ENCODE assay signal across 1 cellular context in the genomic region with DNA sequence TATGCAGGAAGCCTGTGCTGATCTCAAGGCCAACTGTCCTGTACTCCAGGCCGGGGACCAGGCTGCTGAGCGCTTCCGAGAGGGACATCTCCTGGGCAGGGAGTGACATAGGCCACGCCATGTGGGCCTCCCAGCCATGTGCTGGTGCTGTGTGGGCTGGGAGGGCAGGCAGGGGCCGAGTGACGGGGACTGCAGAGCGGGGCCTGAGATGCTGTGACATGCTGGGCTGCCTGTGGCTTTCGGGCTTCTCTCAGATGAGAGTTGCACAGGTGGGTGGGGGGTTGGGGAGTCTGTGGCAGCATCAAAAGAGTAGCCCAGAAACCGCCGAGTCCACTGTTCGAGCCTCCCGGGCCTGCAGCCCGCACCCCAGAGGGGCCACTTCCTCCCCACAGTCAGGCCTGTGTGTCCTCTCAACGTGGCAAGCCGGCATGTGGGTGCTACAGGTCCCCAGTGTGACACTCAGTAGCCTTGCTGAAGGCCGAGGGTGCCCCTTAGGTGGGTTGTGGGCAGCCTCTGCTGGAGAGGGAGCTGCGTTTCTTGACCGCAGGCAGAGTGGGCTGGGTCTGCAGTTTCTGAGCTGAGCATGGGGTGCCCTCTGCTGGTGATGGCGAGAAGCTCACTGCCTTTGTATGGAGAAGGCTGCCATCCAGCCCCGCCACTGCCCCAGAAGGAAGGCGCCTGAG.
TF ChIP-seq lines count a peak whose summit lies in the region.

No MANE protein-coding gene starts in this region.

TF ChIP-seq in HepG2, 621 proteins besides CTCF, POLR2A, EP300 and RAD21 (continued from another document and continues in another):
- TF ChIP-seq, protein P1, sequence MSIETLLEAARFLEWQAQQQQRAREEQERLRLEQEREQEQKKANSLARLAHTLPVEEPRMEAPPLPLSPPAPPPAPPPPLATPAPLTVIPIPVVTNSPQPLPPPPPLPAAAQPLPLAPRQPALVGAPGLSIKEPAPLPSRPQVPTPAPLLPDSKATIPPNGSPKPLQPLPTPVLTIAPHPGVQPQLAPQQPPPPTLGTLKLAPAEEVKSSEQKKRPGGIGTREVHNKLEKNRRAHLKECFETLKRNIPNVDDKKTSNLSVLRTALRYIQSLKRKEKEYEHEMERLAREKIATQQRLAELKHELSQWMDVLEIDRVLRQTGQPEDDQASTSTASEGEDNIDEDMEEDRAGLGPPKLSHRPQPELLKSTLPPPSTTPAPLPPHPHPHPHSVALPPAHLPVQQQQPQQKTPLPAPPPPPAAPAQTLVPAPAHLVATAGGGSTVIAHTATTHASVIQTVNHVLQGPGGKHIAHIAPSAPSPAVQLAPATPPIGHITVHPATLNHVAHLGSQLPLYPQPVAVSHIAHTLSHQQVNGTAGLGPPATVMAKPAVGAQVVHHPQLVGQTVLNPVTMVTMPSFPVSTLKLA (IDR thresholded peaks at IDR 0.05), result no peak
- TF ChIP-seq SCMH1 (CRISPR knock-in tag; IDR thresholded peaks at IDR 0.05; ENCODE audit: borderline replicate concordance) (no peak), NFKB2 (CRISPR knock-in tag; IDR thresholded peaks at IDR 0.05; ENCODE audit: borderline replicate concordance) (peak; percentile 46; the same call in 1 of the 2 replicates), ARNTL (CRISPR knock-in tag; IDR thresholded peaks at IDR 0.05) (no peak), CBX2 (IDR thresholded peaks at IDR 0.05; ENCODE audit: low read depth, low read length) (no peak), CBX2 (CRISPR knock-in tag; IDR thresholded peaks at IDR 0.05; ENCODE audit: low read depth) (no peak), TEF (CRISPR knock-in tag; IDR thresholded peaks at IDR 0.05) (no peak), ONECUT2 (CRISPR knock-in tag; IDR thresholded peaks at IDR 0.05) (no peak), XRCC5 (optimal IDR thresholded peaks at IDR 0.05; ENCODE audit: low read length) (peak; percentile 64), XBP1 (CRISPR knock-in tag; IDR thresholded peaks at IDR 0.05) (no peak), POLR2AphosphoS5 (IDR thresholded peaks at IDR 0.05; ENCODE audit: low read depth, low read length) (no peak), ZMAT3 (CRISPR knock-in tag; conservative IDR thresholded peaks at IDR 0.05) (no peak), MTF1 (CRISPR knock-in tag; IDR thresholded peaks at IDR 0.05) (no peak), ZNF878 (CRISPR knock-in tag; IDR thresholded peaks at IDR 0.05) (no peak), SMARCE1 (IDR thresholded peaks at IDR 0.05; ENCODE audit: borderline replicate concordance) (no peak), NR3C1 (CRISPR knock-in tag; IDR thresholded peaks at IDR 0.05) (no peak), CBFB (CRISPR knock-in tag; IDR thresholded peaks at IDR 0.05) (no peak), ZNF180 (CRISPR knock-in tag; IDR thresholded peaks at IDR 0.05; ENCODE audit: borderline replicate concordance, low read depth) (no peak), ZNF572 (CRISPR knock-in tag; IDR thresholded peaks at IDR 0.05) (no peak), ZNF746 (CRISPR knock-in tag; IDR thresholded peaks at IDR 0.05) (no peak), ZNF891 (CRISPR knock-in tag; IDR thresholded peaks at IDR 0.05) (no peak), SP1 (IDR thresholded peaks at IDR 0.05) (no peak), SP1 (CRISPR knock-in tag; IDR thresholded peaks at IDR 0.05) (no peak), BRCA1 (CRISPR knock-in tag; IDR thresholded peaks at IDR 0.05) (no peak), SETDB1 (CRISPR knock-in tag; IDR thresholded peaks at IDR 0.05; ENCODE audit: borderline replicate concordance) (no peak), KLF11 (CRISPR knock-in tag; IDR thresholded peaks at IDR 0.05) (no peak), SPEN (CRISPR knock-in tag; IDR thresholded peaks at IDR 0.05; ENCODE audit: low read depth) (0 out of 2 replicates have a peak, but pooled peaks have one; percentile 27), ZNF550 (CRISPR knock-in tag; IDR thresholded peaks at IDR 0.05; ENCODE audit: borderline replicate concordance) (no peak), IRX3 (CRISPR knock-in tag; IDR thresholded peaks at IDR 0.05; ENCODE audit: borderline replicate concordance, low read depth) (no peak), ARNT2 (CRISPR knock-in tag; IDR thresholded peaks at IDR 0.05; ENCODE audit: low read depth) (no peak), AGO1 (IDR thresholded peaks at IDR 0.05; ENCODE audit: low read depth, low read length, poor library complexity, severe bottlenecking) (no peak)
- TF ChIP-seq, protein P2, sequence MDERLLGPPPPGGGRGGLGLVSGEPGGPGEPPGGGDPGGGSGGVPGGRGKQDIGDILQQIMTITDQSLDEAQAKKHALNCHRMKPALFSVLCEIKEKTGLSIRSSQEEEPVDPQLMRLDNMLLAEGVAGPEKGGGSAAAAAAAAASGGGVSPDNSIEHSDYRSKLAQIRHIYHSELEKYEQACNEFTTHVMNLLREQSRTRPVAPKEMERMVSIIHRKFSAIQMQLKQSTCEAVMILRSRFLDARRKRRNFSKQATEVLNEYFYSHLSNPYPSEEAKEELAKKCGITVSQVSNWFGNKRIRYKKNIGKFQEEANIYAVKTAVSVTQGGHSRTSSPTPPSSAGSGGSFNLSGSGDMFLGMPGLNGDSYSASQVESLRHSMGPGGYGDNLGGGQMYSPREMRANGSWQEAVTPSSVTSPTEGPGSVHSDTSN (CRISPR knock-in tag; IDR thresholded peaks at IDR 0.05), result no peak
- TF ChIP-seq, protein P3, sequence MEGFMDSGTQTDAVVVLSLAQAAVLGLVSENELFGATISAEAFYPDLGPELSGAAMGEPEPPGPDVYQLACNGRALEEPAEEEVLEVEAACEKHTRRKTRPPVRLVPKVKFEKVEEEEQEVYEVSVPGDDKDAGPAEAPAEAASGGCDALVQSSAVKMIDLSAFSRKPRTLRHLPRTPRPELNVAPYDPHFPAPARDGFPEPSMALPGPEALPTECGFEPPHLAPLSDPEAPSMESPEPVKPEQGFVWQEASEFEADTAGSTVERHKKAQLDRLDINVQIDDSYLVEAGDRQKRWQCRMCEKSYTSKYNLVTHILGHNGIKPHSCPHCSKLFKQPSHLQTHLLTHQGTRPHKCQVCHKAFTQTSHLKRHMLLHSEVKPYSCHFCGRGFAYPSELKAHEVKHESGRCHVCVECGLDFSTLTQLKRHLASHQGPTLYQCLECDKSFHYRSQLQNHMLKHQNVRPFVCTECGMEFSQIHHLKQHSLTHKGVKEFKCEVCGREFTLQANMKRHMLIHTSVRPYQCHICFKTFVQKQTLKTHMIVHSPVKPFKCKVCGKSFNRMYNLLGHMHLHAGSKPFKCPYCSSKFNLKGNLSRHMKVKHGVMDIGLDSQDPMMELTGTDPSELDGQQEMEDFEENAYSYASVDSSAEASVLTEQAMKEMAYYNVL (CRISPR knock-in tag; IDR thresholded peaks at IDR 0.05; ENCODE audit: borderline replicate concordance), result 0 out of 2 replicates have a peak, but pooled peaks have one; percentile 41
- TF ChIP-seq, protein P4, sequence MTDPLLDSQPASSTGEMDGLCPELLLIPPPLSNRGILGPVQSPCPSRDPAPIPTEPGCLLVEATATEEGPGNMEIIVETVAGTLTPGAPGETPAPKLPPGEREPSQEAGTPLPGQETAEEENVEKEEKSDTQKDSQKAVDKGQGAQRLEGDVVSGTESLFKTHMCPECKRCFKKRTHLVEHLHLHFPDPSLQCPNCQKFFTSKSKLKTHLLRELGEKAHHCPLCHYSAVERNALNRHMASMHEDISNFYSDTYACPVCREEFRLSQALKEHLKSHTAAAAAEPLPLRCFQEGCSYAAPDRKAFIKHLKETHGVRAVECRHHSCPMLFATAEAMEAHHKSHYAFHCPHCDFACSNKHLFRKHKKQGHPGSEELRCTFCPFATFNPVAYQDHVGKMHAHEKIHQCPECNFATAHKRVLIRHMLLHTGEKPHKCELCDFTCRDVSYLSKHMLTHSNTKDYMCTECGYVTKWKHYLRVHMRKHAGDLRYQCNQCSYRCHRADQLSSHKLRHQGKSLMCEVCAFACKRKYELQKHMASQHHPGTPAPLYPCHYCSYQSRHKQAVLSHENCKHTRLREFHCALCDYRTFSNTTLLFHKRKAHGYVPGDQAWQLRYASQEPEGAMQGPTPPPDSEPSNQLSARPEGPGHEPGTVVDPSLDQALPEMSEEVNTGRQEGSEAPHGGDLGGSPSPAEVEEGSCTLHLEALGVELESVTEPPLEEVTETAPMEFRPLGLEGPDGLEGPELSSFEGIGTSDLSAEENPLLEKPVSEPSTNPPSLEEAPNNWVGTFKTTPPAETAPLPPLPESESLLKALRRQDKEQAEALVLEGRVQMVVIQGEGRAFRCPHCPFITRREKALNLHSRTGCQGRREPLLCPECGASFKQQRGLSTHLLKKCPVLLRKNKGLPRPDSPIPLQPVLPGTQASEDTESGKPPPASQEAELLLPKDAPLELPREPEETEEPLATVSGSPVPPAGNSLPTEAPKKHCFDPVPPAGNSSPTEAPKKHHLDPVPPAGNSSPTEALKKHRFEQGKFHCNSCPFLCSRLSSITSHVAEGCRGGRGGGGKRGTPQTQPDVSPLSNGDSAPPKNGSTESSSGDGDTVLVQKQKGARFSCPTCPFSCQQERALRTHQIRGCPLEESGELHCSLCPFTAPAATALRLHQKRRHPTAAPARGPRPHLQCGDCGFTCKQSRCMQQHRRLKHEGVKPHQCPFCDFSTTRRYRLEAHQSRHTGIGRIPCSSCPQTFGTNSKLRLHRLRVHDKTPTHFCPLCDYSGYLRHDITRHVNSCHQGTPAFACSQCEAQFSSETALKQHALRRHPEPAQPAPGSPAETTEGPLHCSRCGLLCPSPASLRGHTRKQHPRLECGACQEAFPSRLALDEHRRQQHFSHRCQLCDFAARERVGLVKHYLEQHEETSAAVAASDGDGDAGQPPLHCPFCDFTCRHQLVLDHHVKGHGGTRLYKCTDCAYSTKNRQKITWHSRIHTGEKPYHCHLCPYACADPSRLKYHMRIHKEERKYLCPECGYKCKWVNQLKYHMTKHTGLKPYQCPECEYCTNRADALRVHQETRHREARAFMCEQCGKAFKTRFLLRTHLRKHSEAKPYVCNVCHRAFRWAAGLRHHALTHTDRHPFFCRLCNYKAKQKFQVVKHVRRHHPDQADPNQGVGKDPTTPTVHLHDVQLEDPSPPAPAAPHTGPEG (CRISPR knock-in tag; IDR thresholded peaks at IDR 0.05), result no peak
- TF ChIP-seq, protein P5, sequence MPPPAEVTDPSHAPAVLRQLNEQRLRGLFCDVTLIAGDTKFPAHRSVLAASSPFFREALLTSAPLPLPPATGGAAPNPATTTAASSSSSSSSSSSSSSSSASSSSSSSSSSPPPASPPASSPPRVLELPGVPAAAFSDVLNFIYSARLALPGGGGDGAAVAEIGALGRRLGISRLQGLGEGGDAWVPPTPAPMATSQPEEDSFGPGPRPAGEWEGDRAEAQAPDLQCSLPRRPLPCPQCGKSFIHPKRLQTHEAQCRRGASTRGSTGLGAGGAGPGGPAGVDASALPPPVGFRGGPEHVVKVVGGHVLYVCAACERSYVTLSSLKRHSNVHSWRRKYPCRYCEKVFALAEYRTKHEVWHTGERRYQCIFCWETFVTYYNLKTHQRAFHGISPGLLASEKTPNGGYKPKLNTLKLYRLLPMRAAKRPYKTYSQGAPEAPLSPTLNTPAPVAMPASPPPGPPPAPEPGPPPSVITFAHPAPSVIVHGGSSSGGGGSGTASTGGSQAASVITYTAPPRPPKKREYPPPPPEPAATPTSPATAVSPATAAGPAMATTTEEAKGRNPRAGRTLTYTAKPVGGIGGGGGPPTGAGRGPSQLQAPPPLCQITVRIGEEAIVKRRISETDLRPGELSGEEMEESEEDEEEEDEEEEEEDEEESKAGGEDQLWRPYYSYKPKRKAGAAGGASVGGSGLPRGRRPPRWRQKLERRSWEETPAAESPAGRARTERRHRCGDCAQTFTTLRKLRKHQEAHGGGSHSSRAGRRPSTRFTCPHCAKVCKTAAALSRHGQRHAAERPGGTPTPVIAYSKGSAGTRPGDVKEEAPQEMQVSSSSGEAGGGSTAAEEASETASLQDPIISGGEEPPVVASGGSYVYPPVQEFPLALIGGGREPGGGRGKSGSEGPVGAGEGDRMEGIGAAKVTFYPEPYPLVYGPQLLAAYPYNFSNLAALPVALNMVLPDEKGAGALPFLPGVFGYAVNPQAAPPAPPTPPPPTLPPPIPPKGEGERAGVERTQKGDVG (CRISPR knock-in tag; IDR thresholded peaks at IDR 0.05; ENCODE audit: borderline replicate concordance), result peak; percentile 78; the same call in 1 of the 2 replicates
- TF ChIP-seq, protein P6, sequence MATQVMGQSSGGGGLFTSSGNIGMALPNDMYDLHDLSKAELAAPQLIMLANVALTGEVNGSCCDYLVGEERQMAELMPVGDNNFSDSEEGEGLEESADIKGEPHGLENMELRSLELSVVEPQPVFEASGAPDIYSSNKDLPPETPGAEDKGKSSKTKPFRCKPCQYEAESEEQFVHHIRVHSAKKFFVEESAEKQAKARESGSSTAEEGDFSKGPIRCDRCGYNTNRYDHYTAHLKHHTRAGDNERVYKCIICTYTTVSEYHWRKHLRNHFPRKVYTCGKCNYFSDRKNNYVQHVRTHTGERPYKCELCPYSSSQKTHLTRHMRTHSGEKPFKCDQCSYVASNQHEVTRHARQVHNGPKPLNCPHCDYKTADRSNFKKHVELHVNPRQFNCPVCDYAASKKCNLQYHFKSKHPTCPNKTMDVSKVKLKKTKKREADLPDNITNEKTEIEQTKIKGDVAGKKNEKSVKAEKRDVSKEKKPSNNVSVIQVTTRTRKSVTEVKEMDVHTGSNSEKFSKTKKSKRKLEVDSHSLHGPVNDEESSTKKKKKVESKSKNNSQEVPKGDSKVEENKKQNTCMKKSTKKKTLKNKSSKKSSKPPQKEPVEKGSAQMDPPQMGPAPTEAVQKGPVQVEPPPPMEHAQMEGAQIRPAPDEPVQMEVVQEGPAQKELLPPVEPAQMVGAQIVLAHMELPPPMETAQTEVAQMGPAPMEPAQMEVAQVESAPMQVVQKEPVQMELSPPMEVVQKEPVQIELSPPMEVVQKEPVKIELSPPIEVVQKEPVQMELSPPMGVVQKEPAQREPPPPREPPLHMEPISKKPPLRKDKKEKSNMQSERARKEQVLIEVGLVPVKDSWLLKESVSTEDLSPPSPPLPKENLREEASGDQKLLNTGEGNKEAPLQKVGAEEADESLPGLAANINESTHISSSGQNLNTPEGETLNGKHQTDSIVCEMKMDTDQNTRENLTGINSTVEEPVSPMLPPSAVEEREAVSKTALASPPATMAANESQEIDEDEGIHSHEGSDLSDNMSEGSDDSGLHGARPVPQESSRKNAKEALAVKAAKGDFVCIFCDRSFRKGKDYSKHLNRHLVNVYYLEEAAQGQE (IDR thresholded peaks at IDR 0.05; ENCODE audit: borderline replicate concordance in 1 of 2, low read depth in 1 of 2, low read length in 2 of 2), result no peak
